1 cellular context compared by ENCODE assay signal in genomic region chr16:28151180-28151579, GRCh38.
TF ChIP-seq lines count a peak whose summit lies in the region.

No MANE protein-coding gene starts in this region.

TF ChIP-seq in GM23338, 12 proteins besides CTCF, POLR2A, EP300 and RAD21 (continued from another document):
- TF ChIP-seq ZNF462 (CRISPR knock-in tag; IDR thresholded peaks at IDR 0.05), result no peak
- no peak for TF ChIP-seq NANOG (IDR thresholded peaks at IDR 0.05; ENCODE audit: borderline replicate concordance)
